ENCODE assay signal across 7 cellular contexts in genomic region chr13:111115841-111116500, GRCh38. TPM values are rescaled to one million over a fixed set of nuclear protein-coding genes. Genes with fewer than 3 reads are reported as not detected.
DNase-seq lines count a peak whose midpoint lies in the region; ATAC-seq and TF ChIP-seq lines count a peak whose summit lies in the region.

No MANE protein-coding gene starts in this region.

- H4K20me1 ChIP-seq in osteoblast (ENCODE audit: insufficient read depth, low read length): no peaks in the 10 kb centered on the region

- H2AFZ ChIP-seq in osteoblast (ENCODE audit: low read length): peak overlapping the region; percentile 68

- H3K4me1 ChIP-seq in osteoblast (ENCODE audit: insufficient read depth, low read length): peaks cover 4% of the 10 kb centered on the region

- peaks cover 71% of the 10 kb centered on the region for H3K27me3 ChIP-seq in osteoblast (ENCODE audit: insufficient read depth, low read length)

- H3K4me2 ChIP-seq in osteoblast (ENCODE audit: insufficient read depth, low read length): peak overlapping the region; percentile 85

- H3K79me2 ChIP-seq in osteoblast (ENCODE audit: insufficient read depth, low read length): no peaks in the 10 kb centered on the region

- TF ChIP-seq CTCF in fibroblast of villous mesenchyme (IDR thresholded peaks at IDR 0.05; ENCODE audit: insufficient read depth, low read depth, low read length): no peak
- no peak for TF ChIP-seq CTCF in osteoblast (IDR thresholded peaks at IDR 0.05; ENCODE audit: extremely low read depth, low read depth, low read length)

- H3K9me3 ChIP-seq in osteoblast (ENCODE audit: low read depth, low read length): no peaks in the 10 kb centered on the region

- ATAC-seq in GM18868 (IDR thresholded peaks at IDR 0.05; ENCODE audit: unreplicated experiment) (peak; percentile 26), SK-N-SH treated with all-trans-retinoic acid at 6 μM for 48 hours (peak; percentile 67)

- H3K36me3 ChIP-seq in osteoblast (ENCODE audit: insufficient read depth, low read length): no peaks in the 10 kb centered on the region

- H3K4me3 ChIP-seq in fibroblast of villous mesenchyme (ENCODE audit: low read depth, low read length) (peak overlapping the region; percentile 57), osteoblast (ENCODE audit: insufficient read depth, low read length) (peak overlapping the region; percentile 67)

- DNase-seq in fibroblast of villous mesenchyme (ENCODE audit: low read depth): peak; percentile 93
- DNase-seq in osteoblast (ENCODE audit: insufficient read length, low spot score, missing footprints): peak; percentile 98
- DNase-seq in NOMO-1 (lab: John Stamatoyannopoulos, UW; ENCODE audit: unreplicated experiment in 2 of 2): no peak
- no peak for DNase-seq in T-helper 9 cell
- no peak for DNase-seq in SKM-1 treated with dmso at 0.1 percent for 144 hours (lab: John Stamatoyannopoulos, UW; ENCODE audit: unreplicated experiment)

- H3K27ac ChIP-seq in osteoblast (ENCODE audit: low read depth, low read length): no peak overlapping the region

TF ChIP-seq in SK-N-SH treated with all-trans-retinoic acid at 6 μM for 48 hours, 23 proteins besides CTCF, POLR2A, EP300 and RAD21:
- TF ChIP-seq CSRNP3 (CRISPR knock-in tag; IDR thresholded peaks at IDR 0.05): no peak
- no peak for TF ChIP-seq ZNF8 (CRISPR knock-in tag; IDR thresholded peaks at IDR 0.05)
- no peak for TF ChIP-seq ZNF565 (CRISPR knock-in tag; conservative IDR thresholded peaks at IDR 0.05; ENCODE audit: low read depth)
- no peak for TF ChIP-seq TOX (CRISPR knock-in tag; IDR thresholded peaks at IDR 0.05; ENCODE audit: borderline replicate concordance)
- no peak for TF ChIP-seq CSDC2 (CRISPR knock-in tag; IDR thresholded peaks at IDR 0.05)
- TF ChIP-seq, protein P1, sequence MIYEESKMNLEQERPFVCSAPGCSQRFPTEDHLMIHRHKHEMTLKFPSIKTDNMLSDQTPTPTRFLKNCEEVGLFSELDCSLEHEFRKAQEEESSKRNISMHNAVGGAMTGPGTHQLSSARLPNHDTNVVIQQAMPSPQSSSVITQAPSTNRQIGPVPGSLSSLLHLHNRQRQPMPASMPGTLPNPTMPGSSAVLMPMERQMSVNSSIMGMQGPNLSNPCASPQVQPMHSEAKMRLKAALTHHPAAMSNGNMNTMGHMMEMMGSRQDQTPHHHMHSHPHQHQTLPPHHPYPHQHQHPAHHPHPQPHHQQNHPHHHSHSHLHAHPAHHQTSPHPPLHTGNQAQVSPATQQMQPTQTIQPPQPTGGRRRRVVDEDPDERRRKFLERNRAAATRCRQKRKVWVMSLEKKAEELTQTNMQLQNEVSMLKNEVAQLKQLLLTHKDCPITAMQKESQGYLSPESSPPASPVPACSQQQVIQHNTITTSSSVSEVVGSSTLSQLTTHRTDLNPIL (CRISPR knock-in tag; IDR thresholded peaks at IDR 0.05; ENCODE audit: low read depth): no peak
- TF ChIP-seq ISL1 (CRISPR knock-in tag; IDR thresholded peaks at IDR 0.05): no peak
TF ChIP-seq in SK-N-SH treated with all-trans-retinoic acid at 6 μM for 48 hours: peak in this region for 0.

RNA-seq across cellular contexts. Expression of gene ARHGEF7, which starts 0.9 kb away (rescaled TPM):
- 40.6 and 52.2 TPM in 2 replicates for total RNA-seq in fibroblast of villous mesenchyme
- 27.5 and 34.8 TPM in 2 replicates for total RNA-seq in osteoblast

Comparison
In these comparisons a context has a peak if more than half of its experiments do, and no peak if none do; other contexts are left out.
1. DNase-seq: peak in fibroblast of villous mesenchyme (single experiment) and osteoblast (single experiment); none in NOMO-1 (0 of 2), T-helper 9 cell (single experiment) and SKM-1 treated with dmso at 0.1 percent for 144 hours (single experiment).